In the genomic region with DNA sequence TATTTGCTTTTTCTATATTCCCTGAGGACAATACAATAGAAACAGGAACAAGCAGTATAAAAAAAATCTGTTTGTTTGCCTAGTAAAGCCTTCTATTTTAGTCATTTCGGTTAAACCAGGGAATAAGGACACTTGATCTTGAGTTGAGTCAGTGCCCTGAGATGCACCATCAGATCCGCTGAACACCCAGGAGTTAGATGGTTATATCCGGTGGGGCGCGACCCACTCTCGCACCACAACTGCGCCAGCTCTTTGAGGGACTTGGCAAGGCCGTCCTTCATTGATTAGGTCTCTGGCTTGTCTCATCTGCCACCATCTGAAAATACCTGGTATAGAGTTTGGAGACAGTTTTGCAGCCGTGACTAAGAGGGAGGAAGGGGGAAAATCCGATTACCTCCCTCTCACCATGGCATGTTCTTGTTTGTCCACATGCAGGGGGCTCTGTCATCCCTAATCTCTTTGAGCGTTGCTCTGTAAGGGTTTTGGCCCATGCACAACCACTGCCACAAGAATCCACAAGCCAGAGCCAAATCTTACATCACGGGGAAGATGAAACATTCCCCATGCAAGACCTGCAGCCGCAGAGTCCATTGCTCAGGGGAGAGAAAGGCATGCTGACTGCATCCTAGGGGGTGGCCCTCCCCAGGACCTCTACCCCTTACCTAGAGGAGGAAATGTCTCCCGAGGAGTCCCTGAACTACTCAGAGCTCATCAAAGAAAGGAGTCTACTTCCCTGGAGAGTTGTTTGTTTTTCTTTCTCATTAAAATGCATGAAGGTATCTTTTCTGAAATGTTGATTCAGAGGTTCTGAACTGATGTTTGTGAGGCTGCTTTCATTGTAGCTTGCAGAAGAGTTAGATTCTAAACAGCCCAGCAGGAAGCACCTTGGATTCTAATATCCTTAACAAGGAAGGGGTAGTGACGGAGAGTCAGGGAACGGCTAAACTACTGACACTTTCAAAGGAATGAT, we compare ENCODE assay signal across 1 cellular context.
A peak's percentile ranks its signal among the peaks of the same experiment; 100 is the strongest.
TF ChIP-seq lines count a peak whose summit lies in the region.

No MANE protein-coding gene starts in this region.

TF ChIP-seq in GM23338, 12 proteins besides CTCF, POLR2A, EP300 and RAD21 (continued from another document):
- TF ChIP-seq ZNF331 (CRISPR knock-in tag; IDR thresholded peaks at IDR 0.05; ENCODE audit: low read depth): no peak
- TF ChIP-seq NANOG (IDR thresholded peaks at IDR 0.05; ENCODE audit: borderline replicate concordance): peak; percentile 76
